ENCODE assay signal across 14 cellular contexts in the genomic region with DNA sequence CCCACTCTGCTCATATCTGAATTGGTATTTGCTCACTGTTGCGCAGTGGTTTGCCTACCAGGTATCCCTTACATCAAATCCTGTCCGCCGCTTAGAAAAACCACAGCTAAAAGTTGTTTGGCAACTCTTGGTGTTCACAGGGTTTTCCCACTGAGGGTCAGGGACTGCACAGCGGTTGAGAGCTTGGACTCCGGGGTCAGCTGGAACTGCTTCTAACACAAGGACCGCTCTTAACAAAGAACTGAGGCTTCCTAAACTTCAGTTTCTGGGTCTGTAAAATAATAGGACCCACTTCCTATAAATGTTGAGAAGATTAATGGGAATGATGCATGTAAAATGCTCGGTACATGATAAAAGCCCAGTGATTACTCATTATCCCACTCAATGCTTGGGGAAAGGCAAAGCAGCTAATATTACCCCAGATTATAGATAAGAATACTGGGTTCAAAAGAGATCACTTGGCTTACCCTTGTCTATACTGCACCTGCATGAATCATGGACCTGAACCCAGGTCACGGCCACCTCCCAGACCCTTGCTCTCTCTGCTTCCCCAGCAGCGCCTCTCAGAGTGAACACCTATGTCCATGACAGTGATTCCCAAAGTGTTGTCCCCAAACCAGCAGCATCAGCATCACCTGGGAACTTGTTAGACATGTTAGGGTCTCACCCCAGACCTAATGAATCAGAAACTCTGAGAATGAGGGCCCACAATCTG. TPM values are rescaled to one million over a fixed set of nuclear protein-coding genes. Genes with fewer than 3 reads are reported as not detected.
A peak's percentile ranks its signal among the peaks of the same experiment; 100 is the strongest.
DNase-seq lines count a peak whose midpoint lies in the region; ATAC-seq and TF ChIP-seq lines count a peak whose summit lies in the region.
"Had no signal": no experiment of that assay in that cellular context is flagged by ENCODE, and none has a peak within 500 bp of the region (broad histone marks: within the 10 kb centered on the region; RNA-seq: fewer than 3 reads in every experiment).

No MANE protein-coding gene starts in this region.

- no peak for TF ChIP-seq CTCF in PC-9 (conservative IDR thresholded peaks at IDR 0.05)
- TF ChIP-seq CTCF in WERI-Rb-1 (IDR thresholded peaks at IDR 0.05; ENCODE audit: low read depth, low read length): no peak
- no peak for TF ChIP-seq CTCF in CD8-positive, alpha-beta T cell (IDR thresholded peaks at IDR 0.05)

- H3K27ac Mint-ChIP-seq in CD8-positive, alpha-beta T cell: no peak overlapping the region
- H3K27ac Mint-ChIP-seq: B cell had no signal

- no peak for ATAC-seq in HG02970 (IDR thresholded peaks at IDR 0.05; ENCODE audit: low FRiP score, unreplicated experiment)
- ATAC-seq in CD8-positive, alpha-beta T cell: no peak

- no peak overlapping the region for H2AFZ ChIP-seq in PC-9

- peaks cover 55% of the 10 kb centered on the region for H3K4me1 ChIP-seq in PC-9 (replicated peaks; ENCODE audit: insufficient read depth)
- H3K4me1 ChIP-seq in CD8-positive, alpha-beta T cell (ENCODE audit: insufficient read depth, low read length): peaks cover 10% of the 10 kb centered on the region
- H3K4me1 ChIP-seq: ascending aorta, prostate gland had no signal

- H3K4me2 ChIP-seq in PC-9: peak overlapping the region; percentile 73

- no peaks in the 10 kb centered on the region for H4K20me1 ChIP-seq in PC-9 (ENCODE audit: insufficient read depth)

- no peak overlapping the region for H3K4me3 ChIP-seq in PC-9
- H3K4me3 ChIP-seq in WERI-Rb-1 (ENCODE audit: low read depth, low read length): no peak overlapping the region
- H3K4me3 ChIP-seq in CD8-positive, alpha-beta T cell (ENCODE audit: low read depth, low read length): no peak overlapping the region
- H3K4me3 ChIP-seq: ascending aorta, prostate gland, transverse colon had no signal

- POLR2A ChIA-PET in PC-9 (lab: Charles Lee; ENCODE audit: unreplicated experiment): interaction anchor here (0.6 to 0.9 kb wide), 2 partner anchors 40 to 136 kb away, joined by 3 to 8 read pairs; no protein-coding TSS in a partner anchor
- POLR2A ChIA-PET in CD8-positive, alpha-beta T cell (lab: Charles Lee): no interaction called here

- H3K27ac ChIP-seq in PC-9 (peak overlapping the region; percentile 100), WERI-Rb-1 (no peak overlapping the region)
- no peak overlapping the region for H3K27ac ChIP-seq in CD8-positive, alpha-beta T cell (ENCODE audit: low read depth, low read length)
- H3K27ac ChIP-seq: ascending aorta, dorsolateral prefrontal cortex, prostate gland, transverse colon had no signal

- H3K79me2 ChIP-seq in PC-9 (ENCODE audit: low read depth): peaks cover 35% of the 10 kb centered on the region

- CTCF ChIA-PET in PC-9 (lab: Charles Lee): no interaction called here
- CTCF ChIA-PET in CD8-positive, alpha-beta T cell (lab: Charles Lee): interaction anchor here (0.8 kb wide), 1 partner anchor 48 kb away, joined by 4 read pairs; no protein-coding TSS in a partner anchor

- no peaks in the 10 kb centered on the region for H3K27me3 Mint-ChIP-seq in CD8-positive, alpha-beta T cell (ENCODE audit: low read depth)

- peaks cover 20% of the 10 kb centered on the region for H3K4me1 Mint-ChIP-seq in CD8-positive, alpha-beta T cell (ENCODE audit: low read depth)
- H3K4me1 Mint-ChIP-seq: B cell had no signal

- H3K36me3 ChIP-seq in PC-9 (ENCODE audit: low read depth) (no peaks in the 10 kb centered on the region), WERI-Rb-1 (no peaks in the 10 kb centered on the region)
- no peaks in the 10 kb centered on the region for H3K36me3 ChIP-seq in CD8-positive, alpha-beta T cell (ENCODE audit: insufficient read depth, low read length)
- H3K36me3 ChIP-seq: ascending aorta, prostate gland, transverse colon had no signal

- no peaks in the 10 kb centered on the region for H3K9me3 Mint-ChIP-seq in CD8-positive, alpha-beta T cell

- H3K9me3 ChIP-seq in PC-9 (ENCODE audit: insufficient read depth, low read depth) (no peaks in the 10 kb centered on the region), WERI-Rb-1 (ENCODE audit: severe bottlenecking) (peaks cover 2% of the 10 kb centered on the region)
- no peaks in the 10 kb centered on the region for H3K9me3 ChIP-seq in CD8-positive, alpha-beta T cell (ENCODE audit: low read length)
- H3K9me3 ChIP-seq: ascending aorta, prostate gland, transverse colon had no signal

- DNase-seq in DMS79 (lab: John Stamatoyannopoulos, UW): peak; percentile 60
- no peak for DNase-seq in PC-9
- DNase-seq in iris pigment epithelial cell (ENCODE audit: low read depth): peak; percentile 34
- DNase-seq in renal cortical epithelial cell (ENCODE audit: low read depth): peak; percentile 95
- no peak for DNase-seq in SW480 (ENCODE audit: low spot score)
- no peak for DNase-seq in WERI-Rb-1
- DNase-seq in CD8-positive, alpha-beta T cell: no peak
- DNase-seq: dorsolateral prefrontal cortex, NCI-H1417 treated with DMSO at 0.1 percent for 48 hours, transverse colon had no signal

- H3K27me3 ChIP-seq in PC-9 (ENCODE audit: insufficient read depth, low read depth) (no peaks in the 10 kb centered on the region), WERI-Rb-1 (ENCODE audit: insufficient read depth, low read depth, severe bottlenecking) (no peaks in the 10 kb centered on the region)
- no peaks in the 10 kb centered on the region for H3K27me3 ChIP-seq in CD8-positive, alpha-beta T cell (ENCODE audit: insufficient read depth, low read length)
- H3K27me3 ChIP-seq: ascending aorta, dorsolateral prefrontal cortex, transverse colon had no signal

- intact Hi-C loops in PC-9 (cut with micrococcal nuclease; ENCODE audit: unreplicated experiment): no loop called here
- intact Hi-C loops in CD8-positive, alpha-beta T cell (cut with DNase I, micrococcal nuclease): no loop called here

- no peaks in the 10 kb centered on the region for H3K9me2 ChIP-seq in PC-9 (ENCODE audit: insufficient read depth)

- no peak overlapping the region for H3K4me3 Mint-ChIP-seq in CD8-positive, alpha-beta T cell
- H3K4me3 Mint-ChIP-seq: B cell had no signal

- peaks cover 36% of the 10 kb centered on the region for H3F3A ChIP-seq in PC-9 (ENCODE audit: insufficient read depth, low read depth)

- H3K36me3 Mint-ChIP-seq in CD8-positive, alpha-beta T cell: no peaks in the 10 kb centered on the region

- BruUV-seq in PC-9 (replicated peaks; lab: Mats Ljungman, UMichigan): no TSS peak

RNA-seq across cellular contexts. Expression of gene LIPC, which starts 36.1 kb away (rescaled TPM):
- total RNA-seq in PC-9 (2021): not detected in 2 replicates
- 1.6 and 9.2 TPM in 2 replicates for total RNA-seq in renal cortical epithelial cell
- 1 to 10 TPM in 1 of 2 experiments, under 1 TPM in 1; 0.86 to 1.5 TPM for total RNA-seq in CD8-positive, alpha-beta T cell
- total RNA-seq: ascending aorta, B cell had no signal

Comparison
In these comparisons a context has a peak if more than half of its experiments do, and no peak if none do; other contexts are left out.
1. DNase-seq: peak in DMS79 (single experiment), iris pigment epithelial cell (single experiment) and renal cortical epithelial cell (single experiment); none in PC-9 (0 of 2), SW480 (single experiment), WERI-Rb-1 (single experiment) and CD8-positive, alpha-beta T cell (0 of 7).